Comparison of ENCODE assay signal across 34 cellular contexts in genomic region chr12:15997910-15998309, GRCh38.
"Had no signal": no experiment of that assay in that cellular context is flagged by ENCODE, and none has a peak within 500 bp of the region (broad histone marks: within the 10 kb centered on the region; RNA-seq: fewer than 3 reads in every experiment).

No MANE protein-coding gene starts in this region.

- H3K4me1 ChIP-seq: adrenal gland, breast epithelium had no signal

- H3K27me3 ChIP-seq: adrenal gland, body of pancreas, brain microvascular endothelial cell, breast epithelium had no signal

- H3K9me3 ChIP-seq: adrenal gland, body of pancreas, breast epithelium had no signal

- H3K36me3 ChIP-seq: adrenal gland, brain microvascular endothelial cell, breast epithelium had no signal

- ATAC-seq: activated CD8-positive, alpha-beta T cell treated with anti-CD3 and anti-CD28 coated beads for 36 hours; activated naive CD4-positive, alpha-beta T cell treated with anti-CD3 and anti-CD28 coated beads, Interleukin-2, amount 50 U/mL, for 72 hours; activated T-cell treated with anti-CD3 and anti-CD28 coated beads, Interleukin-2, amount 50 U/mL, for 4 hours; activated T-cell treated with anti-CD3 and anti-CD28 coated beads, Interleukin-2, amount 50 U/mL, for 72 hours; activated T-helper 17 cell treated with anti-CD3 and anti-CD28 coated beads, Interleukin-2, amount 50 U/mL, for 72 hours; body of pancreas; T-cell; T-helper 17 cell had no signal

- FAIRE-seq: astrocyte, TTC549 had no signal

- DNase-seq: activated B cell treated with CpG ODN at 0.5 μM for 24 hours; activated CD4-positive, alpha-beta memory T cell treated with anti-CD3 and anti-CD28 coated beads for 36 hours; activated CD4-positive, alpha-beta T cell treated with anti-CD3 and anti-CD28 coated beads for 4 hours; activated CD4-positive, alpha-beta T cell treated with anti-CD3 and anti-CD28 coated beads, Interleukin-2, amount 10 ng/mL, durations not matched to agents 24 days and 14 days; activated CD4-positive, alpha-beta T cell treated with anti-CD3 and anti-CD28 coated beads, Interleukin-2, amount 50 U/mL, for 1 hour; activated CD4-positive, alpha-beta T cell treated with anti-CD3 and anti-CD28 coated beads, Interleukin-2, amount 50 U/mL, for 4 hours; activated CD4-positive, CD25-positive, alpha-beta regulatory T cell treated with anti-CD3 and anti-CD28 coated beads, Interleukin-2, amount 50 U/mL, for 72 hours; activated CD8-positive, alpha-beta memory T cell treated with anti-CD3 and anti-CD28 coated beads, Interleukin-2, amount 50 U/mL, for 4 hours; activated CD8-positive, alpha-beta T cell treated with anti-CD3 and anti-CD28 coated beads for 36 hours; activated effector memory CD4-positive, alpha-beta T cell treated with anti-CD3 and anti-CD28 coated beads, Interleukin-2, amount 50 U/mL, for 16 hours; activated gamma-delta T cell treated with Interleukin-2 at 50 U/mL for 16 hours; activated naive CD4-positive, alpha-beta T cell; activated naive CD4-positive, alpha-beta T cell treated with anti-CD3 and anti-CD28 coated beads for 36 hours; activated naive CD4-positive, alpha-beta T cell treated with anti-CD3 and anti-CD28 coated beads, Interleukin-2, amount 50 U/mL, for 16 hours; activated naive CD8-positive, alpha-beta T cell treated with anti-CD3 and anti-CD28 coated beads for 36 hours; activated T-cell treated with anti-CD3 and anti-CD28 coated beads for 4 hours; activated T-cell treated with anti-CD3 and anti-CD28 coated beads, Interleukin-2, amount 50 U/mL, for 1 hour; activated T-cell treated with anti-CD3 and anti-CD28 coated beads, Interleukin-2, amount 50 U/mL, for 4 hours; activated T-cell treated with anti-CD3 and anti-CD28 coated beads, Interleukin-2, amount 50 U/mL, for 72 hours; adrenal gland; amniotic stem cell; aorta; body of pancreas; brain microvascular endothelial cell; central memory CD4-positive, alpha-beta T cell; T-cell; T-helper 17 cell; T-helper 9 cell had no signal

- H3K4me3 ChIP-seq: adrenal gland, body of pancreas, breast epithelium had no signal

- H3K27ac ChIP-seq: adrenal gland, body of pancreas, brain microvascular endothelial cell, breast epithelium, VCaP had no signal
